Comparison of ENCODE assay signal across 16 cellular contexts in genomic region chr4:112731715-112732114, GRCh38.
DNase-seq lines count a peak whose midpoint lies in the region; ATAC-seq and TF ChIP-seq lines count a peak whose summit lies in the region.
"Had no signal": no experiment of that assay in that cellular context is flagged by ENCODE, and none has a peak within 500 bp of the region (broad histone marks: within the 10 kb centered on the region; RNA-seq: fewer than 3 reads in every experiment).

No MANE protein-coding gene starts in this region.

- H3K79me2 ChIP-seq in GM23338 (replicated peaks; ENCODE audit: insufficient read depth), result peaks cover 70% of the 10 kb centered on the region
- no peaks in the 10 kb centered on the region for H3K79me2 ChIP-seq in OCI-LY3 (ENCODE audit: low read length)
- peaks cover 43% of the 10 kb centered on the region for H3K79me2 ChIP-seq in neural progenitor cell (ENCODE audit: low read depth)

- no peak for DNase-seq in GM23338 (ENCODE audit: low spot score)
- peak; percentile 47 for DNase-seq in esophagus muscularis mucosa (ENCODE audit: extremely low spot score)
- DNase-seq in neural progenitor cell (ENCODE audit: low spot score), result no peak
- DNase-seq in activated naive CD8-positive, alpha-beta T cell treated with anti-CD3 and anti-CD28 coated beads, Interleukin-2, amount 50 U/mL, for 24 hours, result no peak
- no peak for DNase-seq in activated naive CD4-positive, alpha-beta T cell treated with Interleukin-2 at 50 U/mL for 16 hours
- DNase-seq in NCI-H526 treated with DMSO at 0.1 percent for 48 hours (lab: John Stamatoyannopoulos, UW), result no peak
- DNase-seq in stimulated activated CD4-positive, alpha-beta T cell treated with anti-CD3 and anti-CD28 coated beads, Interleukin-4, amount 100 ng/mL, for 4 hours, result no peak
- DNase-seq: C1 segment of cervical spinal cord; Calu3; CD4-positive, alpha-beta T cell; DMS79; GM23248; HFFc6 had no signal

- H3K36me3 Mint-ChIP-seq in GM23338 (ENCODE audit: low read depth) (peaks cover 10% of the 10 kb centered on the region), neural progenitor cell (peaks cover 2% of the 10 kb centered on the region)
- no peaks in the 10 kb centered on the region for H3K36me3 Mint-ChIP-seq in activated naive CD8-positive, alpha-beta T cell treated with anti-CD3 and anti-CD28 coated beads, Interleukin-2, amount 50 U/mL, for 24 hours (ENCODE audit: low read depth)

- no peaks in the 10 kb centered on the region for H3F3A ChIP-seq in GM23338 (replicated peaks; ENCODE audit: low read depth)
- H3F3A ChIP-seq in neural progenitor cell (ENCODE audit: low read depth), result peaks cover 35% of the 10 kb centered on the region

- H3K36me3 ChIP-seq in GM23338 (ENCODE audit: insufficient read depth) (no peaks in the 10 kb centered on the region), OCI-LY3 (replicated peaks; ENCODE audit: low read depth, low read length) (no peaks in the 10 kb centered on the region), esophagus muscularis mucosa (no peaks in the 10 kb centered on the region), neural progenitor cell (no peaks in the 10 kb centered on the region)
- H3K36me3 ChIP-seq: HAP-1 had no signal

- TF ChIP-seq POLR2A in esophagus muscularis mucosa (IDR thresholded peaks at IDR 0.05; ENCODE audit: low read depth), result no peak

- no peak overlapping the region for H3K4me3 Mint-ChIP-seq in GM23338
- H3K4me3 Mint-ChIP-seq in neural progenitor cell, result no peak overlapping the region
- H3K4me3 Mint-ChIP-seq in activated naive CD8-positive, alpha-beta T cell treated with anti-CD3 and anti-CD28 coated beads, Interleukin-2, amount 50 U/mL, for 24 hours, result no peak overlapping the region
- H3K4me3 Mint-ChIP-seq: B cell; CD4-positive, alpha-beta T cell; HFFc6 had no signal

- intact Hi-C loops in esophagus muscularis mucosa (cut with DNase I), result no loop called here

- H3K27me3 ChIP-seq in GM23338 (ENCODE audit: insufficient read depth) (no peaks in the 10 kb centered on the region), OCI-LY3 (ENCODE audit: low read depth, low read length) (no peaks in the 10 kb centered on the region), esophagus muscularis mucosa (no peaks in the 10 kb centered on the region), neural progenitor cell (no peaks in the 10 kb centered on the region)

- H3K9me3 Mint-ChIP-seq in GM23338, result no peaks in the 10 kb centered on the region; the same call in 2 of the 3 replicates
- peaks cover 7% of the 10 kb centered on the region for H3K9me3 Mint-ChIP-seq in neural progenitor cell
- no peaks in the 10 kb centered on the region for H3K9me3 Mint-ChIP-seq in activated naive CD8-positive, alpha-beta T cell treated with anti-CD3 and anti-CD28 coated beads, Interleukin-2, amount 50 U/mL, for 24 hours
- H3K9me3 Mint-ChIP-seq: CD4-positive, alpha-beta T cell; HFFc6 had no signal

- ATAC-seq in GM23338, result no peak
- ATAC-seq in activated naive CD8-positive, alpha-beta T cell treated with anti-CD3 and anti-CD28 coated beads, Interleukin-2, amount 50 U/mL, for 24 hours, result no peak

- H3K4me1 ChIP-seq in GM23338 (ENCODE audit: insufficient read depth) (peaks cover 22% of the 10 kb centered on the region; the same call in 1 of the 2 replicates), OCI-LY3 (ENCODE audit: low read length) (peaks cover 34% of the 10 kb centered on the region), esophagus muscularis mucosa (no peaks in the 10 kb centered on the region), neural progenitor cell (peaks cover 21% of the 10 kb centered on the region)
- H3K4me1 ChIP-seq: HAP-1 had no signal

- H3K9ac ChIP-seq in OCI-LY3 (ENCODE audit: low read length) (no peak overlapping the region), neural progenitor cell (no peak overlapping the region)
- H3K9ac ChIP-seq: GM23248 had no signal

- no peak for TF ChIP-seq CTCF in GM23338 (conservative IDR thresholded peaks at IDR 0.05; ENCODE audit: low read depth in 2 of 2)
- no peak for TF ChIP-seq CTCF in OCI-LY3 (IDR thresholded peaks at IDR 0.05; ENCODE audit: low read depth, low read length)
- TF ChIP-seq CTCF in esophagus muscularis mucosa (IDR thresholded peaks at IDR 0.05), result no peak
- no peak for TF ChIP-seq CTCF in neural progenitor cell (IDR thresholded peaks at IDR 0.05)

- no peaks in the 10 kb centered on the region for H4K20me1 ChIP-seq in GM23338 (replicated peaks; ENCODE audit: insufficient read depth)
- H4K20me1 ChIP-seq in OCI-LY3 (ENCODE audit: insufficient read depth, low read length), result no peaks in the 10 kb centered on the region
- no peaks in the 10 kb centered on the region for H4K20me1 ChIP-seq in neural progenitor cell (ENCODE audit: low read depth)

- H3K9me2 ChIP-seq in GM23338 (ENCODE audit: insufficient read depth), result no peaks in the 10 kb centered on the region

- H3K9me3 ChIP-seq in OCI-LY3 (ENCODE audit: insufficient read depth, low read length), result no peaks in the 10 kb centered on the region
- no peaks in the 10 kb centered on the region for H3K9me3 ChIP-seq in esophagus muscularis mucosa
- H3K9me3 ChIP-seq in neural progenitor cell (ENCODE audit: low read depth), result no peaks in the 10 kb centered on the region
- H3K9me3 ChIP-seq: HAP-1 had no signal

- WGBS in esophagus muscularis mucosa, result 91% methylated on average over 2 of the region's 2 CpGs

- H2AFZ ChIP-seq in GM23338, result no peak overlapping the region
- no peak overlapping the region for H2AFZ ChIP-seq in OCI-LY3 (ENCODE audit: low read depth, low read length)
- no peak overlapping the region for H2AFZ ChIP-seq in neural progenitor cell (replicated peaks)
- H2AFZ ChIP-seq: GM23248 had no signal

- no peak for TF ChIP-seq EP300 in esophagus muscularis mucosa (IDR thresholded peaks at IDR 0.05)

- peak overlapping the region; percentile 88 for H3K27ac ChIP-seq in GM23338 (ENCODE audit: low read depth)
- no peak overlapping the region for H3K27ac ChIP-seq in OCI-LY3 (ENCODE audit: low read length)
- H3K27ac ChIP-seq in esophagus muscularis mucosa (replicated peaks in 1 of 4), result no peak overlapping the region
- H3K27ac ChIP-seq in neural progenitor cell, result peak overlapping the region; percentile 8
- H3K27ac ChIP-seq: GM23248 had no signal

- H3K4me2 ChIP-seq in GM23338 (no peak overlapping the region), OCI-LY3 (ENCODE audit: low read length) (0 out of 2 replicates have a peak overlapping the region, but pooled peaks have one; percentile 13), neural progenitor cell (no peak overlapping the region)

- H3K27ac Mint-ChIP-seq in GM23338 (no peak overlapping the region), neural progenitor cell (no peak overlapping the region)
- no peak overlapping the region for H3K27ac Mint-ChIP-seq in activated naive CD8-positive, alpha-beta T cell treated with anti-CD3 and anti-CD28 coated beads, Interleukin-2, amount 50 U/mL, for 24 hours
- H3K27ac Mint-ChIP-seq: B cell; CD4-positive, alpha-beta T cell; HFFc6 had no signal

- H3K4me3 ChIP-seq in GM23338 (no peak overlapping the region), OCI-LY3 (ENCODE audit: low read length) (no peak overlapping the region), esophagus muscularis mucosa (no peak overlapping the region), neural progenitor cell (no peak overlapping the region)
- H3K4me3 ChIP-seq: GM23248, HAP-1 had no signal

- H3K27me3 Mint-ChIP-seq in GM23338 (ENCODE audit: insufficient read depth, low read depth, poor library complexity) (peaks cover 8% of the 10 kb centered on the region), neural progenitor cell (ENCODE audit: insufficient read depth, low read depth) (no peaks in the 10 kb centered on the region)
- no peaks in the 10 kb centered on the region for H3K27me3 Mint-ChIP-seq in activated naive CD8-positive, alpha-beta T cell treated with anti-CD3 and anti-CD28 coated beads, Interleukin-2, amount 50 U/mL, for 24 hours
- H3K27me3 Mint-ChIP-seq: B cell; CD4-positive, alpha-beta T cell had no signal

- peaks cover 23% of the 10 kb centered on the region for H3K4me1 Mint-ChIP-seq in GM23338
- H3K4me1 Mint-ChIP-seq in neural progenitor cell, result no peaks in the 10 kb centered on the region
- H3K4me1 Mint-ChIP-seq in activated naive CD8-positive, alpha-beta T cell treated with anti-CD3 and anti-CD28 coated beads, Interleukin-2, amount 50 U/mL, for 24 hours, result peaks cover 12% of the 10 kb centered on the region

TF ChIP-seq in GM23338, 12 proteins besides CTCF, POLR2A, EP300 and RAD21 (continues in another document):
- TF ChIP-seq, protein P1, sequence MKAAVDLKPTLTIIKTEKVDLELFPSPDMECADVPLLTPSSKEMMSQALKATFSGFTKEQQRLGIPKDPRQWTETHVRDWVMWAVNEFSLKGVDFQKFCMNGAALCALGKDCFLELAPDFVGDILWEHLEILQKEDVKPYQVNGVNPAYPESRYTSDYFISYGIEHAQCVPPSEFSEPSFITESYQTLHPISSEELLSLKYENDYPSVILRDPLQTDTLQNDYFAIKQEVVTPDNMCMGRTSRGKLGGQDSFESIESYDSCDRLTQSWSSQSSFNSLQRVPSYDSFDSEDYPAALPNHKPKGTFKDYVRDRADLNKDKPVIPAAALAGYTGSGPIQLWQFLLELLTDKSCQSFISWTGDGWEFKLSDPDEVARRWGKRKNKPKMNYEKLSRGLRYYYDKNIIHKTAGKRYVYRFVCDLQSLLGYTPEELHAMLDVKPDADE (IDR thresholded peaks at IDR 0.05), result no peak
- no peak for TF ChIP-seq ZNF114 (CRISPR knock-in tag; IDR thresholded peaks at IDR 0.05)
- no peak for TF ChIP-seq ZNF331 (CRISPR knock-in tag; IDR thresholded peaks at IDR 0.05; ENCODE audit: low read depth)

Comparison
In these comparisons a context has a peak if more than half of its experiments do, and no peak if none do; other contexts are left out.
1. H3K27ac ChIP-seq: peak in GM23338 (single experiment) and neural progenitor cell (single experiment); none in OCI-LY3 (single experiment) and esophagus muscularis mucosa (0 of 4).